In the genomic region with DNA sequence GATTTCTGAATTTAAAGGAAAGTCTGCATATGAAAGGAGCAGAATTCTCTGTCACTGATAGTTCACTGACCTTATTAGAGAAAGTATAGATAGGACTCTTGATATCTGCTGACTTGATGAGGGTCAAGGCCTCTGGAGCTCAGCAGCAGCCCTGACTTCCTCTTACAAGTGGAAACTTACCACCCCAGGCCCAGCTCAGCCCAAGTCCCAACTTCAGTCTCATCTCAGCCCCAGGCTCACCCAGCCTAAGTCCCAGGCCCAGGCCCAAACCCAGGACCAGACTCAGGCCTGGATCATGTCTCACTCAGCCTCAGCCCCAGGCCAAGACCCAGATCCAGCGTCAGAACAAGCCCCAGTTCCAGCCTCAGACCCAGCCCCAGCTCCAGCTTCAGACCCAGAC, we compare ENCODE assay signal across 5 cellular contexts. TPM values are rescaled to one million over a fixed set of nuclear protein-coding genes. Genes with fewer than 3 reads are reported as not detected.
"Had no signal": no experiment of that assay in that cellular context is flagged by ENCODE, and none has a peak within 500 bp of the region (broad histone marks: within the 10 kb centered on the region; RNA-seq: fewer than 3 reads in every experiment).

No MANE protein-coding gene starts in this region.

RNA-seq across cellular contexts. Expression of a gene that starts 24.7 kb away (rescaled TPM):
- total RNA-seq: lung microvascular endothelial cell; naive thymus-derived CD8-positive, alpha-beta T cell; neural crest cell; osteocyte; smooth muscle cell had no signal
- polyA plus RNA-seq: naive thymus-derived CD8-positive, alpha-beta T cell; smooth muscle cell had no signal
